8 cellular contexts compared by ENCODE assay signal in the genomic region with DNA sequence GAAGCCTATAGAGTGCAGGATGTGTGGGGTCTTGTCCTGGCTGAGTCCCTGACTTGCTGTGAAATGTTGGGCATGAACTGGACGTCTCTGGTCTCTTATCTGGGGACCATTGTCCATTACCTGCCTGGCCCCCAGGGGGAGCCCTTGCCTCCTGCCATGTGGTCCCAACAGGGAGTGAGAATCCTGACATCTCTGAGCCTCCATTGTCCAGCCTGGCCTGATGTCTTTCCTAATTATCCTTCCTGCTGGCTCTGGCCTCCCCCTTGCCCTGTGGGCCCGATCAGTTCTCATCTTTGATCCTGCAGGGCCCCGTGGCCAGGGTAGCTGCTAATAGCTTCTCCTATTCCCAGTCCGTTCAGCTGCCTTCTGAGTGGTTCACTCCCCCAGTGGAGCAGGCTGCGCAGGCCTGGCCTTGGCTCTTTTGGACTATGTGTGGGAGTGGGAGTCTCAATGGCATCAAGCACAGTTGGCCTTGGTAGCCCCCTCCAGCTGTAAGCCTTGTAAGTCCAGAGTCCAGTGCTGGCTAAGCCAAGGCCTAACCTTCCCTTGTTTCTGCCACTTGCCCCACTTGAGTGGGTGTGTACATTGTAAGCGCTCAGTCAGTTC.
DNase-seq lines count a peak whose midpoint lies in the region; ATAC-seq and TF ChIP-seq lines count a peak whose summit lies in the region.

No MANE protein-coding gene starts in this region.

- H3K9me3 ChIP-seq in upper lobe of left lung: no peaks in the 10 kb centered on the region

- TF ChIP-seq EP300 in upper lobe of left lung (IDR thresholded peaks at IDR 0.05): no peak

- H3K9me3 Mint-ChIP-seq in naive B cell: no peaks in the 10 kb centered on the region

- peaks cover 2 to 23% (median 11%) of the 10 kb centered on the region in 4 donors for H3K4me1 ChIP-seq in upper lobe of left lung

- H3K36me3 Mint-ChIP-seq in naive B cell: no peaks in the 10 kb centered on the region

- H3K27ac ChIP-seq in upper lobe of left lung: no peak overlapping the region

- DNase-seq in AG10803 (ENCODE audit: low read depth) (no peak), HPDE6-E6E7 (ENCODE audit: extremely low spot score) (peak; percentile 83), naive B cell (peak; percentile 40), upper lobe of left lung (peak in 1 of 2 donors; percentile 45), NCI-H2081 (lab: John Stamatoyannopoulos, UW) (no peak)
- peak; percentile 42 to 55 for DNase-seq in activated CD4-positive, alpha-beta T cell treated with anti-CD3 and anti-CD28 coated beads for 4 hours
- DNase-seq in effector CD4-positive, alpha-beta T cell: peak; percentile 46

- TF ChIP-seq CTCF in AG10803 (conservative IDR thresholded peaks at IDR 0.05; ENCODE audit: low read length) (peak; percentile 51), upper lobe of left lung (IDR thresholded peaks at IDR 0.05) (peak; percentile 36 to 58 (median 52))

- TF ChIP-seq POLR2A in upper lobe of left lung (IDR thresholded peaks at IDR 0.05): no peak

- 83 to 85% methylated on average over 6 of the region's 6 CpGs for WGBS in upper lobe of left lung, 2 donors

- ATAC-seq in naive B cell (ENCODE audit: low read depth in 2 of 2) (peak; percentile 42 to 49), upper lobe of left lung (ENCODE audit: low FRiP score in 2 of 2) (peak; percentile 52 to 59), HG02678 (IDR thresholded peaks at IDR 0.05; ENCODE audit: unreplicated experiment) (no peak)

- peaks cover 0 to 3% (median 0%) of the 10 kb centered on the region in 3 donors for H3K4me1 Mint-ChIP-seq in naive B cell

- H3K4me3 Mint-ChIP-seq in naive B cell: no peak overlapping the region

- no peak overlapping the region for H3K27ac Mint-ChIP-seq in naive B cell

- no peaks in the 10 kb centered on the region for H3K36me3 ChIP-seq in upper lobe of left lung

- H3K27me3 ChIP-seq in upper lobe of left lung: no peaks in the 10 kb centered on the region

- H3K4me3 ChIP-seq in AG10803 (ENCODE audit: low read length) (no peak overlapping the region), upper lobe of left lung (no peak overlapping the region)

- peaks cover under 1 to 14% (median 7%) of the 10 kb centered on the region in 3 donors for H3K27me3 Mint-ChIP-seq in naive B cell

Comparison
In these comparisons a context has a peak if more than half of its experiments do, and no peak if none do; other contexts are left out.
1. DNase-seq: peak in HPDE6-E6E7 (single experiment), activated CD4-positive, alpha-beta T cell treated with anti-CD3 and anti-CD28 coated beads for 4 hours (2 of 2), effector CD4-positive, alpha-beta T cell (single experiment) and naive B cell (single experiment); none in AG10803 (single experiment) and NCI-H2081 (0 of 2).